1 cellular context compared by ENCODE assay signal in the genomic region with DNA sequence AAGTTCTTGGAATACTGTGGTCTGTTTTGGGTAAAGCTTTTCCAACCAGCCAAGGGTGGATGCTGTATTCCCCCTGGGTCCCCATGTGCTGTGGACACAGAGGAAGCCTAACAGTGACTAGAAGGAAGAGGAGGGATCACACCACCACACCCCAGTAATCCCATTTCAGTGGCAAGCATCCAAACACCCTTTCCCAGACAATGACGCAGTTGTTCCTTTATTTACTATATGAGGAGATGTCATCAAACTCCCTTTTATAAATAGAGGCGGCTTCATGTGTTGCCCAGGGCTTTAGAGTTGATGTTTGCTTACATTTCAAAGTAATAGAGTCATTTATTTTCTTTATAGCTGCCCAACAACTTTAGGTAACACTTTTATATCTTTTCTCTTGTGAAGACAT.
TF ChIP-seq lines count a peak whose summit lies in the region.

No MANE protein-coding gene starts in this region.

TF ChIP-seq in SK-N-SH treated with all-trans-retinoic acid at 6 μM for 48 hours, 23 proteins besides CTCF, POLR2A, EP300 and RAD21 (continued from another document):
- TF ChIP-seq BACH2 (CRISPR knock-in tag; IDR thresholded peaks at IDR 0.05; ENCODE audit: borderline replicate concordance) = no peak
- TF ChIP-seq TSHZ2 (CRISPR knock-in tag; IDR thresholded peaks at IDR 0.05) = no peak
- no peak for TF ChIP-seq ZNF70 (CRISPR knock-in tag; IDR thresholded peaks at IDR 0.05)
- no peak for TF ChIP-seq OSR1 (CRISPR knock-in tag; IDR thresholded peaks at IDR 0.05)
- TF ChIP-seq TCF4 (CRISPR knock-in tag; IDR thresholded peaks at IDR 0.05; ENCODE audit: borderline replicate concordance) = no peak
- TF ChIP-seq ARNTL (CRISPR knock-in tag; IDR thresholded peaks at IDR 0.05; ENCODE audit: borderline replicate concordance, low read depth) = no peak
- TF ChIP-seq ZFP3 (CRISPR knock-in tag; IDR thresholded peaks at IDR 0.05) = no peak
- TF ChIP-seq CSDC2 (CRISPR knock-in tag; IDR thresholded peaks at IDR 0.05) = no peak
- TF ChIP-seq PPARA (CRISPR knock-in tag; IDR thresholded peaks at IDR 0.05; ENCODE audit: borderline replicate concordance) = no peak
- no peak for TF ChIP-seq GLIS3 (CRISPR knock-in tag; IDR thresholded peaks at IDR 0.05)
- TF ChIP-seq ESRRG (CRISPR knock-in tag; IDR thresholded peaks at IDR 0.05) = no peak
- TF ChIP-seq, protein P1, sequence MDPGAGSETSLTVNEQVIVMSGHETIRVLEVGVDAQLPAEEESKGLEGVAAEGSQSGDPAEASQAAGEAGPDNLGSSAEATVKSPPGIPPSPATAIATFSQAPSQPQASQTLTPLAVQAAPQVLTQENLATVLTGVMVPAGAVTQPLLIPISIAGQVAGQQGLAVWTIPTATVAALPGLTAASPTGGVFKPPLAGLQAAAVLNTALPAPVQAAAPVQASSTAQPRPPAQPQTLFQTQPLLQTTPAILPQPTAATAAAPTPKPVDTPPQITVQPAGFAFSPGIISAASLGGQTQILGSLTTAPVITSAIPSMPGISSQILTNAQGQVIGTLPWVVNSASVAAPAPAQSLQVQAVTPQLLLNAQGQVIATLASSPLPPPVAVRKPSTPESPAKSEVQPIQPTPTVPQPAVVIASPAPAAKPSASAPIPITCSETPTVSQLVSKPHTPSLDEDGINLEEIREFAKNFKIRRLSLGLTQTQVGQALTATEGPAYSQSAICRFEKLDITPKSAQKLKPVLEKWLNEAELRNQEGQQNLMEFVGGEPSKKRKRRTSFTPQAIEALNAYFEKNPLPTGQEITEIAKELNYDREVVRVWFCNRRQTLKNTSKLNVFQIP (CRISPR knock-in tag; IDR thresholded peaks at IDR 0.05; ENCODE audit: borderline replicate concordance, low read depth) = no peak
- TF ChIP-seq TOX (CRISPR knock-in tag; IDR thresholded peaks at IDR 0.05; ENCODE audit: borderline replicate concordance) = no peak
- no peak for TF ChIP-seq ZFP30 (CRISPR knock-in tag; IDR thresholded peaks at IDR 0.05)
TF ChIP-seq in SK-N-SH treated with all-trans-retinoic acid at 6 μM for 48 hours: peak in this region for 0.
